Comparison of ENCODE assay signal across 4 cellular contexts in genomic region chr5:109249126-109249525, GRCh38.
"Had no signal": no experiment of that assay in that cellular context is flagged by ENCODE, and none has a peak within 500 bp of the region (broad histone marks: within the 10 kb centered on the region; RNA-seq: fewer than 3 reads in every experiment).

No MANE protein-coding gene starts in this region.

- DNase-seq: H9, HCEC 1CT had no signal

- H3K4me2 ChIP-seq: GM23338 had no signal

- H3K4me3 ChIP-seq: GM23338 had no signal

- ATAC-seq: GM23338, HepG2 had no signal

- H2AFZ ChIP-seq: GM23338 had no signal
